In the genomic region with DNA sequence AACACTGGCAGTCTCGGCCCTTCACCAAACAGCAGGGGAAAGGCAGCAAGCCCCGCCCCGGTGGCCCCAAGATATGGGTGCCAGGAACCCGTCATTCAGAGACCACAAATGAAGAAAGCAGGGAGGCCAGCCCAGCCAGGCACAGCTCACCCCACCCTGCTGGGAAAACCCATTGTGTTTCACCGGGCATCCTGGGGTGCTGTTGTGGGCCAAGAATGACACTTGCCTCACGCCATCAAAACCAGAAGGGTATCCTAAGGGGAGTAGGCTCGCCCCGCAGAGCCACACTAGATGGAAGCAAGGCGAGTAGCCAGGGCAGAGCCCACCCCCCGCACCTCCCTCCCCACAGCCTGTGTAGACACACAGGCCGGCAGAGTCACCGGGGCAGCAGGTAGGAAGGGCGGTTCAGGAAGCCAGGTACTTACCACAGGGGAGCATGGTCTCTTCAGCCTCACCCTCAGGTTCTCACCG, we compare ENCODE assay signal across 12 cellular contexts.
DNase-seq lines count a peak whose midpoint lies in the region; ATAC-seq and TF ChIP-seq lines count a peak whose summit lies in the region.
"Had no signal": no experiment of that assay in that cellular context is flagged by ENCODE, and none has a peak within 500 bp of the region (broad histone marks: within the 10 kb centered on the region; RNA-seq: fewer than 3 reads in every experiment).

No MANE protein-coding gene starts in this region.

- H3K4me3 ChIP-seq in HUES64 (ENCODE audit: low read length): peak overlapping the region; percentile 44; the same call in 1 of the 2 replicates

- in situ Hi-C loops in GM13977 (cut with MboI; ENCODE audit: low pct_unique_long_range_greater_than_20kb, low sequenced_read_pairs, unreplicated experiment): no loop called here

- no peak overlapping the region for H3K9ac ChIP-seq in HUES64 (ENCODE audit: low read depth, low read length)

- H3K4me1 ChIP-seq in HUES64 (ENCODE audit: insufficient read depth, low read length): peaks cover 21% of the 10 kb centered on the region

- peaks cover 10% of the 10 kb centered on the region for H3K27me3 ChIP-seq in HUES64 (ENCODE audit: insufficient read depth, low read length)

- DNase-seq in GM13977 (ENCODE audit: low spot score) (peak; percentile 24), islet precursor cell (peak; percentile 52), NCI-H1105 (lab: John Stamatoyannopoulos, UW) (no peak), omental fat pad (ENCODE audit: low spot score) (no peak), ureter (ENCODE audit: low spot score) (no peak), NCI-H187 (lab: John Stamatoyannopoulos, UW) (no peak)
- DNase-seq: activated CD4-positive, alpha-beta T cell treated with anti-CD3 and anti-CD28 coated beads, Interleukin-2, amount 10 ng/mL, durations not matched to agents 24 days and 14 days; CD8-positive, alpha-beta memory T cell; heart right ventricle; transverse colon had no signal

- TF ChIP-seq CTCF in GM13977 (IDR thresholded peaks at IDR 0.05; ENCODE audit: extremely low read depth, insufficient read depth, missing control alignments) (no peak), omental fat pad (IDR thresholded peaks at IDR 0.05) (no peak)

- no peaks in the 10 kb centered on the region for H3K36me3 ChIP-seq in HUES64 (ENCODE audit: insufficient read depth, low read length)
- H3K36me3 ChIP-seq: heart right ventricle, transverse colon had no signal

- 14% methylated on average over 14 of the region's 14 CpGs for WGBS in HUES64

- no peak overlapping the region; the same call in 1 of the 2 replicates for H3K27ac ChIP-seq in HUES64 (ENCODE audit: low read depth, low read length)
- H3K27ac ChIP-seq: heart right ventricle, transverse colon had no signal

- H3K9me3 ChIP-seq in HUES64 (ENCODE audit: insufficient read depth, low read depth, low read length): no peaks in the 10 kb centered on the region
- H3K9me3 ChIP-seq: heart right ventricle, transverse colon had no signal

- peak; percentile 42 for ATAC-seq in GM21360 (IDR thresholded peaks at IDR 0.05; ENCODE audit: unreplicated experiment)
- no peak for ATAC-seq in omental fat pad (ENCODE audit: low FRiP score)

Comparison
In these comparisons a context has a peak if more than half of its experiments do, and no peak if none do; other contexts are left out.
1. DNase-seq: peak in GM13977 (single experiment) and islet precursor cell (single experiment); none in NCI-H1105 (single experiment), omental fat pad (single experiment), ureter (single experiment) and NCI-H187 (0 of 2).